In the genomic region with DNA sequence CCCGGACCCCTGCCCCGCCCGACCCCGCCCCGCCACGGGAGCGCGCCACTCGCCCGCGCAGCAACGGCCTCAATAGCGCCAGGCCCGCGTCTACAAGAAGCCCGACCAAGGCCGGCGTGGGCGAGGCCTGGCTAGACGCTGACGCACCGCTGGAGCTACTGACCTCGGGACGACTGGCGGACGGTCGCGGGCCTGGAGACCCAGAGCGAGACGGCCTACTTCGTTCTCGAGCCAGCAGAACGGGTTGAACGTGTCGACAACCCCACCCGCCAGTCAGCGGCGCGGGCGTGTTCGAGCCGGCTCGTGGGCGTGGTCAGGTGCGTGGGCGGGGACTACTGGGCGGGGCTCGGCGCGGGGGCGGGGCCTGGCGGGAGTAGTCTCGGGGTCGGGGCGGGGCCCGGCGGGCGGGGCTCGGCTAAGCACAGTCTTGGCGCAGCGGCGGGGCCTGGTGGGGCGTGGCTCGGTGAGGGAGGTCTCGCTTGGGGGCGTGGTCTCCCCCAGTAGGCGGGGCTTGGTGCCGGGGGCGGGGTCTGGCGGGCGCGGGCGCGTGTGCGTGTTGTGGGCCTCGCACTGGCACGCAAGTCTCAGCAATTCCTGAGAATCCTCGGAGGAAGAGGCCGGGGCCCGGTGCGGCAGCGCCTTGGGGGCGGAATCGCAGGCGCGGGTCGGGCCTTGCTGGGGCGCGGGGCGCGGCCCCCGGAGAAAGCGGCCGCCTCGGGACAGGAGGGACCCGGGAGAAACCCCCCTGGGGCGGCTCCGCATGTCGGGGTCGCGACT, we compare ENCODE assay signal across 8 cellular contexts. TPM values are rescaled to one million over a fixed set of nuclear protein-coding genes. Genes with fewer than 3 reads are reported as not detected.
A peak's percentile ranks its signal among the peaks of the same experiment; 100 is the strongest.
DNase-seq lines count a peak whose midpoint lies in the region; TF ChIP-seq lines count a peak whose summit lies in the region.

A gene (minus strand): TSS at position 293 of the 777 bp plus-strand sequence. CDS start 5,080 bp downstream, outside the sequence.

- no peaks in the 10 kb centered on the region for H3K9me3 ChIP-seq in SK-N-SH
- H3K9me3 ChIP-seq in suprapubic skin: no peaks in the 10 kb centered on the region

- DNase-seq in GM04503 (ENCODE audit: low read depth) (peak; percentile 51), HFFc6 (peak; percentile 93), NB4 (ENCODE audit: low read depth) (peak; percentile 91), SK-N-SH (peak; percentile 100), germinal center (ENCODE audit: low spot score) (peak; percentile 99), occipital lobe (lab: John Stamatoyannopoulos, UW) (peak; percentile 96), suprapubic skin (ENCODE audit: low spot score in 2 of 2) (peak; percentile 99)
- peak; percentile 98 for DNase-seq in activated naive CD4-positive, alpha-beta T cell treated with anti-CD3 and anti-CD28 coated beads, Interleukin-2, amount 50 U/mL, for 16 hours

- CTCF ChIA-PET in SK-N-SH (lab: Yijun Ruan, JAX): interaction anchor here (0.7 to 2.2 kb wide), 5 partner anchors 9 to 277 kb away, joined by 3 to 16 read pairs (median 3); a partner anchor contains a TSS

- H3K27ac Mint-ChIP-seq in HFFc6: peak within 1 kb of the TSS; percentile 100

- H3K4me2 ChIP-seq in SK-N-SH: peak within 1 kb of the TSS; percentile 99

- H3K4me1 Mint-ChIP-seq in HFFc6 (ENCODE audit: low read depth): peaks cover 30% of the 10 kb centered on the region

- H3F3A ChIP-seq in SK-N-SH (replicated peaks; ENCODE audit: insufficient read depth): peaks cover 4% of the 10 kb centered on the region

- TF ChIP-seq POLR2A in NB4 (IDR thresholded peaks at IDR 0.05; ENCODE audit: extremely low read depth, insufficient read length) (peak; percentile 70), suprapubic skin (IDR thresholded peaks at IDR 0.05) (no peak)

- no peak for TF ChIP-seq EP300 in SK-N-SH (IDR thresholded peaks at IDR 0.05; ENCODE audit: borderline replicate concordance in 1 of 2, low read depth in 1 of 2, low read length in 1 of 2)
- TF ChIP-seq EP300 in suprapubic skin (IDR thresholded peaks at IDR 0.05): no peak

- WGBS in SK-N-SH (ENCODE audit: low lambda C conversion rate): 0% methylated on average over 4 of the region's 101 CpGs
- 0% methylated on average over 16 of the region's 101 CpGs for WGBS in suprapubic skin

- H3K36me3 ChIP-seq in SK-N-SH (replicated peaks in 1 of 2; ENCODE audit: control insufficient read depth in 1 of 2, insufficient read depth in 2 of 2, low read length in 1 of 2) (peaks cover 10 to 19% of the 10 kb centered on the region in 2 experiments), suprapubic skin (peaks cover 2% of the 10 kb centered on the region)

- peak within 1 kb of the TSS; percentile 84; the same call in 1 of the 2 replicates for H2AFZ ChIP-seq in SK-N-SH (ENCODE audit: low read depth)

- H4K20me1 ChIP-seq in SK-N-SH (ENCODE audit: insufficient read depth): 0 out of 2 replicates have a peak, but pooled peaks cover 7% of the 10 kb centered on the region

- peaks cover 15% of the 10 kb centered on the region for H3K36me3 Mint-ChIP-seq in HFFc6 (ENCODE audit: low read depth)

- H3K9ac ChIP-seq in SK-N-SH: peak within 1 kb of the TSS; percentile 91

- H3K27me3 ChIP-seq in SK-N-SH (ENCODE audit: insufficient read depth) (no peaks in the 10 kb centered on the region), suprapubic skin (no peaks in the 10 kb centered on the region)

- H3K4me3 ChIP-seq in NB4 (ENCODE audit: low read depth, low read length): peak within 1 kb of the TSS; percentile 94
- H3K4me3 ChIP-seq in SK-N-SH (ENCODE audit: low read depth in 2 of 2, low read length in 1 of 2): peak within 1 kb of the TSS; percentile 86 to 87
- peak within 1 kb of the TSS; percentile 83 for H3K4me3 ChIP-seq in suprapubic skin

- peaks cover 9% of the 10 kb centered on the region for H3K27me3 Mint-ChIP-seq in HFFc6 (ENCODE audit: insufficient read depth)

- POLR2A ChIA-PET in SK-N-SH (lab: Yijun Ruan, JAX): interaction anchor here (0.9 to 1.0 kb wide), 3 partner anchors 9 to 69 kb away, joined by 3 to 4 read pairs (median 3); a partner anchor contains a TSS

- peaks cover 57% of the 10 kb centered on the region for H3K79me2 ChIP-seq in SK-N-SH (ENCODE audit: insufficient read depth)

- H3K9me2 ChIP-seq in SK-N-SH: no peaks in the 10 kb centered on the region

- H3K4me3 Mint-ChIP-seq in HFFc6: peak within 1 kb of the TSS; percentile 96

- TF ChIP-seq CTCF in HFFc6 (IDR thresholded peaks at IDR 0.05) (no peak; the same call in 1 of the 2 replicates), NB4 (IDR thresholded peaks at IDR 0.05; ENCODE audit: low read depth, low read length) (no peak), SK-N-SH (IDR thresholded peaks at IDR 0.05) (no peak), suprapubic skin (IDR thresholded peaks at IDR 0.05) (no peak)

- H3K9me3 Mint-ChIP-seq in HFFc6: no peaks in the 10 kb centered on the region

- H3K27ac ChIP-seq in SK-N-SH (ENCODE audit: low read depth in 2 of 2, low read length in 1 of 2) (peak within 1 kb of the TSS; percentile 98 to 99), suprapubic skin (peak within 1 kb of the TSS; percentile 100)

- no peak for TF ChIP-seq RAD21 in SK-N-SH (IDR thresholded peaks at IDR 0.05; ENCODE audit: low read length)

- H3K4me1 ChIP-seq in SK-N-SH (ENCODE audit: control insufficient read depth in 1 of 2, insufficient read depth in 2 of 2, low read depth in 1 of 2, low read length in 1 of 2) (peaks cover 7 to 9% of the 10 kb centered on the region in 2 experiments; a peak in 2 of 4 replicates), suprapubic skin (peaks cover 47% of the 10 kb centered on the region)

TF ChIP-seq in SK-N-SH, 30 proteins besides CTCF, POLR2A, EP300 and RAD21 (continues in another document):
- TF ChIP-seq TCF12 (IDR thresholded peaks at IDR 0.05) (no peak), SMC3 (IDR thresholded peaks at IDR 0.05; ENCODE audit: low read depth, low read length) (no peak), RFX5 (IDR thresholded peaks at IDR 0.05; ENCODE audit: low read length) (no peak), NRF1 (IDR thresholded peaks at IDR 0.05; ENCODE audit: low read depth, low read length) (peak; percentile 26; the same call in 1 of the 2 replicates), JUND (IDR thresholded peaks at IDR 0.05) (no peak)
- TF ChIP-seq, protein P1, sequence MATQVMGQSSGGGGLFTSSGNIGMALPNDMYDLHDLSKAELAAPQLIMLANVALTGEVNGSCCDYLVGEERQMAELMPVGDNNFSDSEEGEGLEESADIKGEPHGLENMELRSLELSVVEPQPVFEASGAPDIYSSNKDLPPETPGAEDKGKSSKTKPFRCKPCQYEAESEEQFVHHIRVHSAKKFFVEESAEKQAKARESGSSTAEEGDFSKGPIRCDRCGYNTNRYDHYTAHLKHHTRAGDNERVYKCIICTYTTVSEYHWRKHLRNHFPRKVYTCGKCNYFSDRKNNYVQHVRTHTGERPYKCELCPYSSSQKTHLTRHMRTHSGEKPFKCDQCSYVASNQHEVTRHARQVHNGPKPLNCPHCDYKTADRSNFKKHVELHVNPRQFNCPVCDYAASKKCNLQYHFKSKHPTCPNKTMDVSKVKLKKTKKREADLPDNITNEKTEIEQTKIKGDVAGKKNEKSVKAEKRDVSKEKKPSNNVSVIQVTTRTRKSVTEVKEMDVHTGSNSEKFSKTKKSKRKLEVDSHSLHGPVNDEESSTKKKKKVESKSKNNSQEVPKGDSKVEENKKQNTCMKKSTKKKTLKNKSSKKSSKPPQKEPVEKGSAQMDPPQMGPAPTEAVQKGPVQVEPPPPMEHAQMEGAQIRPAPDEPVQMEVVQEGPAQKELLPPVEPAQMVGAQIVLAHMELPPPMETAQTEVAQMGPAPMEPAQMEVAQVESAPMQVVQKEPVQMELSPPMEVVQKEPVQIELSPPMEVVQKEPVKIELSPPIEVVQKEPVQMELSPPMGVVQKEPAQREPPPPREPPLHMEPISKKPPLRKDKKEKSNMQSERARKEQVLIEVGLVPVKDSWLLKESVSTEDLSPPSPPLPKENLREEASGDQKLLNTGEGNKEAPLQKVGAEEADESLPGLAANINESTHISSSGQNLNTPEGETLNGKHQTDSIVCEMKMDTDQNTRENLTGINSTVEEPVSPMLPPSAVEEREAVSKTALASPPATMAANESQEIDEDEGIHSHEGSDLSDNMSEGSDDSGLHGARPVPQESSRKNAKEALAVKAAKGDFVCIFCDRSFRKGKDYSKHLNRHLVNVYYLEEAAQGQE (IDR thresholded peaks at IDR 0.05; ENCODE audit: low read depth, low read length): no peak
- TF ChIP-seq, protein P2, sequence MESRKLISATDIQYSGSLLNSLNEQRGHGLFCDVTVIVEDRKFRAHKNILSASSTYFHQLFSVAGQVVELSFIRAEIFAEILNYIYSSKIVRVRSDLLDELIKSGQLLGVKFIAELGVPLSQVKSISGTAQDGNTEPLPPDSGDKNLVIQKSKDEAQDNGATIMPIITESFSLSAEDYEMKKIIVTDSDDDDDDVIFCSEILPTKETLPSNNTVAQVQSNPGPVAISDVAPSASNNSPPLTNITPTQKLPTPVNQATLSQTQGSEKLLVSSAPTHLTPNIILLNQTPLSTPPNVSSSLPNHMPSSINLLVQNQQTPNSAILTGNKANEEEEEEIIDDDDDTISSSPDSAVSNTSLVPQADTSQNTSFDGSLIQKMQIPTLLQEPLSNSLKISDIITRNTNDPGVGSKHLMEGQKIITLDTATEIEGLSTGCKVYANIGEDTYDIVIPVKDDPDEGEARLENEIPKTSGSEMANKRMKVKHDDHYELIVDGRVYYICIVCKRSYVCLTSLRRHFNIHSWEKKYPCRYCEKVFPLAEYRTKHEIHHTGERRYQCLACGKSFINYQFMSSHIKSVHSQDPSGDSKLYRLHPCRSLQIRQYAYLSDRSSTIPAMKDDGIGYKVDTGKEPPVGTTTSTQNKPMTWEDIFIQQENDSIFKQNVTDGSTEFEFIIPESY (IDR thresholded peaks at IDR 0.05; ENCODE audit: borderline replicate concordance, low read depth): no peak
- TF ChIP-seq, protein P3, sequence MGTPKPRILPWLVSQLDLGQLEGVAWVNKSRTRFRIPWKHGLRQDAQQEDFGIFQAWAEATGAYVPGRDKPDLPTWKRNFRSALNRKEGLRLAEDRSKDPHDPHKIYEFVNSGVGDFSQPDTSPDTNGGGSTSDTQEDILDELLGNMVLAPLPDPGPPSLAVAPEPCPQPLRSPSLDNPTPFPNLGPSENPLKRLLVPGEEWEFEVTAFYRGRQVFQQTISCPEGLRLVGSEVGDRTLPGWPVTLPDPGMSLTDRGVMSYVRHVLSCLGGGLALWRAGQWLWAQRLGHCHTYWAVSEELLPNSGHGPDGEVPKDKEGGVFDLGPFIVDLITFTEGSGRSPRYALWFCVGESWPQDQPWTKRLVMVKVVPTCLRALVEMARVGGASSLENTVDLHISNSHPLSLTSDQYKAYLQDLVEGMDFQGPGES (IDR thresholded peaks at IDR 0.05; ENCODE audit: low read depth, low read length): no peak

RNA-seq across cellular contexts. Expression of the gene that starts here (rescaled TPM):
- total RNA-seq in HFFc6 (2021; fragmentation: NEBNext Ultra II Directional; extraction: Animal tissue kit (Norgen Biotek cat#: 25700)): 100 to 1,000 TPM; 223 to 272 (median 250) TPM
- 135 and 147 TPM in 2 replicates for polyA plus RNA-seq in SK-N-SH (2012; rRNA removed)
- polyA plus RNA-seq in SK-N-SH (2012; cell fraction: cytosol; rRNA removed): 44.4 and 82.6 TPM in 2 replicates
- 176 and 213 TPM in 2 replicates for polyA plus RNA-seq in SK-N-SH (2012; cell fraction: nucleus; rRNA removed)
- 42.1 TPM for total RNA-seq in occipital lobe
- 100 to 1,000 TPM; 378 to 392 (median 383) TPM for total RNA-seq in suprapubic skin

Comparison
In these comparisons a context has a peak if more than half of its experiments do, and no peak if none do; other contexts are left out.
1. Peak in every context shown above with its lines: DNase-seq, H3K4me3 ChIP-seq and H3K27ac ChIP-seq.